8 cellular contexts compared by ENCODE assay signal in genomic region chr18:48663931-48664847, GRCh38.
DNase-seq lines count a peak whose midpoint lies in the region; ATAC-seq and TF ChIP-seq lines count a peak whose summit lies in the region.

No MANE protein-coding gene starts in this region.

- no peak overlapping the region for H3K4me2 ChIP-seq in SK-N-SH

- DNase-seq in BJ (ENCODE audit: low read depth) = no peak
- DNase-seq in HCEC 1CT = peak; percentile 16
- DNase-seq in SK-N-SH = peak; percentile 84
- DNase-seq in activated naive CD8-positive, alpha-beta T cell treated with anti-CD3 and anti-CD28 coated beads, Interleukin-2, amount 50 U/mL, for 24 hours = peak; percentile 66
- peak; percentile 71 for DNase-seq in left ventricle myocardium inferior
- peak; percentile 20 for DNase-seq in renal cortical epithelial cell (ENCODE audit: low read depth)

- H3K27me3 ChIP-seq in BJ (ENCODE audit: control insufficient read depth, insufficient read depth, low read length) (no peaks in the 10 kb centered on the region), SK-N-SH (ENCODE audit: insufficient read depth) (no peaks in the 10 kb centered on the region), left ventricle myocardium inferior (ENCODE audit: low read depth) (no peaks in the 10 kb centered on the region)

- no peak for TF ChIP-seq EP300 in SK-N-SH (IDR thresholded peaks at IDR 0.05; ENCODE audit: borderline replicate concordance in 1 of 2, low read depth in 1 of 2, low read length in 1 of 2)

- H3K36me3 ChIP-seq in BJ (ENCODE audit: control insufficient read depth, insufficient read depth, low read length) (peaks cover 28% of the 10 kb centered on the region), SK-N-SH (replicated peaks in 1 of 2; ENCODE audit: control insufficient read depth in 1 of 2, insufficient read depth in 2 of 2, low read length in 1 of 2) (peaks cover 15 to 34% of the 10 kb centered on the region in 2 experiments), left ventricle myocardium inferior (peaks cover 34% of the 10 kb centered on the region)

- no peaks in the 10 kb centered on the region for H3K4me1 Mint-ChIP-seq in activated naive CD8-positive, alpha-beta T cell treated with anti-CD3 and anti-CD28 coated beads, Interleukin-2, amount 50 U/mL, for 24 hours

- no peak overlapping the region for H2AFZ ChIP-seq in SK-N-SH (ENCODE audit: low read depth)

- H3K4me1 ChIP-seq in SK-N-SH (ENCODE audit: control insufficient read depth in 1 of 2, insufficient read depth in 2 of 2, low read depth in 1 of 2, low read length in 1 of 2) (peaks cover 17 to 36% of the 10 kb centered on the region in 2 experiments), left ventricle myocardium inferior (peaks cover 36% of the 10 kb centered on the region)

- H3K9me2 ChIP-seq in SK-N-SH = no peaks in the 10 kb centered on the region

- no peak overlapping the region for H3K27ac Mint-ChIP-seq in activated naive CD8-positive, alpha-beta T cell treated with anti-CD3 and anti-CD28 coated beads, Interleukin-2, amount 50 U/mL, for 24 hours

- H3K79me2 ChIP-seq in SK-N-SH (ENCODE audit: insufficient read depth) = peaks cover 61% of the 10 kb centered on the region

- no peak overlapping the region for H3K4me3 ChIP-seq in BJ (ENCODE audit: low read depth, low read length)
- H3K4me3 ChIP-seq in SK-N-SH (ENCODE audit: low read depth in 2 of 2, low read length in 1 of 2) = no peak overlapping the region; a peak in 1 of 4 replicates
- H3K4me3 ChIP-seq in left ventricle myocardium inferior = no peak overlapping the region

- H3F3A ChIP-seq in SK-N-SH (replicated peaks; ENCODE audit: insufficient read depth) = peaks cover 14% of the 10 kb centered on the region

- WGBS in SK-N-SH (ENCODE audit: low lambda C conversion rate) = 50% methylated on average over 14 of the region's 29 CpGs

- intact Hi-C loops in left ventricle myocardium inferior (cut with micrococcal nuclease) = loop anchor here (5.0 to 10.0 kb wide), 2 partner anchors 59 to 187 kb away; no protein-coding TSS in a partner anchor

- CTCF ChIA-PET in BJ (lab: Yijun Ruan, JAX) (interaction anchor here (0.6 to 2.2 kb wide), 12 partner anchors 10 to 352 kb away, joined by 3 to 35 read pairs (median 4); no protein-coding TSS in a partner anchor), SK-N-SH (lab: Yijun Ruan, JAX) (interaction anchor here (0.6 to 12.2 kb wide), 40 partner anchors 9 to 805 kb away, joined by 3 to 174 read pairs (median 3); partner anchors contain the start of gene CTIF)

- H3K4me3 Mint-ChIP-seq in activated naive CD8-positive, alpha-beta T cell treated with anti-CD3 and anti-CD28 coated beads, Interleukin-2, amount 50 U/mL, for 24 hours = no peak overlapping the region

- H3K9me3 ChIP-seq in SK-N-SH (no peaks in the 10 kb centered on the region), left ventricle myocardium inferior (replicated peaks) (peaks cover 6% of the 10 kb centered on the region)

- ATAC-seq in activated naive CD8-positive, alpha-beta T cell treated with anti-CD3 and anti-CD28 coated beads, Interleukin-2, amount 50 U/mL, for 24 hours = no peak
- ATAC-seq in GM21367 (IDR thresholded peaks at IDR 0.05; ENCODE audit: unreplicated experiment) (no peak), HG02938 (IDR thresholded peaks at IDR 0.05; ENCODE audit: unreplicated experiment) (no peak)

- peak; percentile 91 for TF ChIP-seq CTCF in BJ (IDR thresholded peaks at IDR 0.05; ENCODE audit: insufficient read depth, low read depth, low read length)
- peak; percentile 83 for TF ChIP-seq CTCF in SK-N-SH (IDR thresholded peaks at IDR 0.05)
- peak; percentile 91 for TF ChIP-seq CTCF in left ventricle myocardium inferior (IDR thresholded peaks at IDR 0.05; ENCODE audit: borderline replicate concordance)

- POLR2A ChIA-PET in BJ (lab: Charles Lee) (interaction anchor here (0.7 kb wide), 1 partner anchor 116 kb away, joined by 3 read pairs; no protein-coding TSS in a partner anchor), SK-N-SH (lab: Yijun Ruan, JAX) (interaction anchor here (0.8 kb wide), 1 partner anchor 189 kb away, joined by 3 read pairs; no protein-coding TSS in a partner anchor)

- H3K27ac ChIP-seq in SK-N-SH (ENCODE audit: low read depth in 2 of 2, low read length in 1 of 2) (no peak overlapping the region), left ventricle myocardium inferior (replicated peaks) (no peak overlapping the region)

- peaks cover 3% of the 10 kb centered on the region for H3K36me3 Mint-ChIP-seq in activated naive CD8-positive, alpha-beta T cell treated with anti-CD3 and anti-CD28 coated beads, Interleukin-2, amount 50 U/mL, for 24 hours (ENCODE audit: low read depth)

- H3K9me3 Mint-ChIP-seq in activated naive CD8-positive, alpha-beta T cell treated with anti-CD3 and anti-CD28 coated beads, Interleukin-2, amount 50 U/mL, for 24 hours = peaks cover 7% of the 10 kb centered on the region

- H3K27me3 Mint-ChIP-seq in activated naive CD8-positive, alpha-beta T cell treated with anti-CD3 and anti-CD28 coated beads, Interleukin-2, amount 50 U/mL, for 24 hours = peaks cover 5% of the 10 kb centered on the region

- peak; percentile 84 for TF ChIP-seq RAD21 in SK-N-SH (IDR thresholded peaks at IDR 0.05; ENCODE audit: low read length)

- H3K9ac ChIP-seq in SK-N-SH = no peak overlapping the region

- peaks cover 34% of the 10 kb centered on the region; the same call in 1 of the 2 replicates for H4K20me1 ChIP-seq in SK-N-SH (ENCODE audit: insufficient read depth)

TF ChIP-seq in SK-N-SH, 30 proteins besides CTCF, POLR2A, EP300 and RAD21:
- peak; percentile 87 for TF ChIP-seq SMC3 (IDR thresholded peaks at IDR 0.05; ENCODE audit: low read depth, low read length)
- TF ChIP-seq MXI1 (IDR thresholded peaks at IDR 0.05; ENCODE audit: low read depth, low read length) = no peak
